In the genomic region with DNA sequence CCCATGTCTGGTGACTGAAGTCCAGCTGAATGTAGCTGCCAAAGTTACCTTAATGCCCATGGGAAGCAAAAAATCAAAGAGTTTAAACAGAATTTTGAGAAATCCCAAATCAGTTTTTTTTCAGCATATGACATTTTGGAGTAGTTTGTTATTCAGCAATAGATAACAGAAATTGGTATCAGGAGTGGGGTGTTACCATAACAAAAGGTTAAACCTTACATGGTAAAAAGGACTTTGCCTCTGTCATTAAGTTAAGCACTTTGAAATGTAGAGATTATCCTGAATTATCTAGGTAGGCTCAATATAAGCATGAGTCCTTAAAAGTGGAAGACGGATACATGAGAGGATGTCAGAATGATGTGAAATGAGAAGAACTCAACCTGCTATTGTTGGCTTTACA, we compare ENCODE assay signal across 28 cellular contexts.
"Had no signal": no experiment of that assay in that cellular context is flagged by ENCODE, and none has a peak within 500 bp of the region (broad histone marks: within the 10 kb centered on the region; RNA-seq: fewer than 3 reads in every experiment).

No MANE protein-coding gene starts in this region.

- FAIRE-seq: small intestine, urothelium cell line had no signal

- H3K79me2 ChIP-seq: parathyroid adenoma had no signal

- H3K27ac ChIP-seq: neural progenitor cell, ovary, parathyroid adenoma, psoas muscle, right lobe of liver, sigmoid colon, stomach, thoracic aorta, thyroid gland, tibial nerve, upper lobe of left lung, vagina had no signal

- ATAC-seq: psoas muscle; right cardiac atrium; right lobe of liver; stimulated activated effector memory CD8-positive, alpha-beta T cell treated with anti-CD3 and anti-CD28 coated beads, Interleukin-12 subunit alpha, Interleukin-12 subunit beta, amount 100 ng/mL, for 72 hours; stimulated activated naive B cell treated with anti-CD40 and anti-IgM and Interleukin-4, amounts not matched to agents 10 μg/mL and 1 μg/mL and 100 μg/mL, for 72 hours had no signal

- DNase-seq: occipital lobe; ovary; posterior cingulate gyrus; psoas muscle; right cardiac atrium; right lobe of liver; sigmoid colon; small intestine; stimulated activated CD4-positive, alpha-beta T cell treated with anti-CD3 and anti-CD28 coated beads, Interleukin-15, amount 100 ng/mL, for 24 hours; stimulated activated CD4-positive, alpha-beta T cell treated with anti-CD3 and anti-CD28 coated beads, Interleukin-2, amount 100 ng/mL, for 24 hours; stimulated activated CD4-positive, alpha-beta T cell treated with anti-CD3 and anti-CD28 coated beads, Interleukin-2, amount 100 ng/mL, for 48 hours; stimulated activated CD4-positive, alpha-beta T cell treated with anti-CD3 and anti-CD28 coated beads, Interleukin-4, amount 100 ng/mL, for 24 hours; stimulated activated naive B cell treated with anti-CD40 and anti-IgM and Interleukin-4, amounts not matched to agents 10 μg/mL and 1 μg/mL and 100 μg/mL, for 72 hours; stimulated activated naive CD4-positive, alpha-beta T cell treated with Interleukin-2 at 50 U/mL for 16 hours; stomach; thyroid gland; trophoblast cell; upper lobe of left lung had no signal

- H3K36me3 ChIP-seq: neural progenitor cell, ovary, right lobe of liver, sigmoid colon, stomach, thoracic aorta, thyroid gland, tibial nerve, upper lobe of left lung, vagina had no signal

- H3K4me3 Mint-ChIP-seq: nephron; neural progenitor cell; stimulated activated effector memory CD8-positive, alpha-beta T cell treated with anti-CD3 and anti-CD28 coated beads, Interleukin-12 subunit alpha, Interleukin-12 subunit beta, amount 100 ng/mL, for 72 hours; stimulated activated naive B cell treated with anti-CD40 and anti-IgM and Interleukin-4, amounts not matched to agents 10 μg/mL and 1 μg/mL and 100 μg/mL, for 72 hours; stimulated activated naive CD8-positive, alpha-beta T cell treated with anti-CD3 and anti-CD28 coated beads, Interleukin-15, Interleukin-2, amounts not matched to agents 100 ng/mL and 50 ng/mL, for 24 hours had no signal

- H3K27ac Mint-ChIP-seq: nephron; neural progenitor cell; progenitor cell of endocrine pancreas; stimulated activated effector memory CD8-positive, alpha-beta T cell treated with anti-CD3 and anti-CD28 coated beads, Interleukin-12 subunit alpha, Interleukin-12 subunit beta, amount 100 ng/mL, for 72 hours; stimulated activated naive B cell treated with anti-CD40 and anti-IgM and Interleukin-4, amounts not matched to agents 10 μg/mL and 1 μg/mL and 100 μg/mL, for 72 hours; stimulated activated naive CD8-positive, alpha-beta T cell treated with anti-CD3 and anti-CD28 coated beads, Interleukin-15, Interleukin-2, amounts not matched to agents 100 ng/mL and 50 ng/mL, for 24 hours had no signal

- H3K27me3 ChIP-seq: neural progenitor cell, ovary, right lobe of liver, sigmoid colon, stomach, thyroid gland, tibial nerve, upper lobe of left lung, vagina had no signal

- H3K36me3 Mint-ChIP-seq: stimulated activated effector memory CD8-positive, alpha-beta T cell treated with anti-CD3 and anti-CD28 coated beads, Interleukin-12 subunit alpha, Interleukin-12 subunit beta, amount 100 ng/mL, for 72 hours had no signal

- H3K4me1 ChIP-seq: neural progenitor cell, parathyroid adenoma, psoas muscle, right lobe of liver, sigmoid colon, stomach, upper lobe of left lung, vagina had no signal

- H3K9ac ChIP-seq: neural progenitor cell, parathyroid adenoma had no signal

- H3K4me2 ChIP-seq: neural progenitor cell had no signal

- H3K4me3 ChIP-seq: neural progenitor cell, ovary, psoas muscle, right lobe of liver, sigmoid colon, stomach, thoracic aorta, thyroid gland, tibial nerve, upper lobe of left lung, vagina had no signal

- H3K4me1 Mint-ChIP-seq: nephron; neural progenitor cell; stimulated activated effector memory CD8-positive, alpha-beta T cell treated with anti-CD3 and anti-CD28 coated beads, Interleukin-12 subunit alpha, Interleukin-12 subunit beta, amount 100 ng/mL, for 72 hours; stimulated activated naive B cell treated with anti-CD40 and anti-IgM and Interleukin-4, amounts not matched to agents 10 μg/mL and 1 μg/mL and 100 μg/mL, for 72 hours had no signal

- H2AFZ ChIP-seq: neural progenitor cell, parathyroid adenoma had no signal

- H3K27me3 Mint-ChIP-seq: progenitor cell of endocrine pancreas had no signal

- H3K9me3 ChIP-seq: ovary, thyroid gland had no signal
